In the genomic region with DNA sequence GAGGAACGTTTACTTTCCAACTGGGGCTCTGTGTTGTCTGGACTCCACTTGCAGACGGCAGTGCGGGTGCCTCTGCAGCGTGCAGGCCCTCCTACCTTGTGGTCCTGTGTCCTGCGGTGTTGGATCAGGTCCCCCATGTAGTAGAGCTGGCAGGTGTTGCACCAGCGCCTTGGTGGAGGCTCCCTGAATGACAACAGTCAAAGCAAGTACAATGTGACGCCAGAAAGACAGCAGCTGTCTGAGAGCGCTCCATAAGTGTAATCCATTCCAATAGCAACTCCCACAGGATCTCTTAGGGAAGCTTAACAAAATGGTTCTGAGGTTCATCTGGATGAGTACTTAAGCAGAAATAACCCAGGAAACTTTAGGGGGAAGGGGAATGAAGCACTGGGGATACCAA, we compare ENCODE assay signal across 16 cellular contexts. TPM values are rescaled to one million over a fixed set of nuclear protein-coding genes. Genes with fewer than 3 reads are reported as not detected.
"Had no signal": no experiment of that assay in that cellular context is flagged by ENCODE, and none has a peak within 500 bp of the region (broad histone marks: within the 10 kb centered on the region; RNA-seq: fewer than 3 reads in every experiment).

No MANE protein-coding gene starts in this region.

- ATAC-seq: activated CD8-positive, alpha-beta T cell treated with anti-CD3 and anti-CD28 coated beads for 36 hours; right cardiac atrium; upper lobe of right lung had no signal

- H3K4me3 ChIP-seq: cardiac muscle cell, coronary artery, testis, upper lobe of right lung had no signal

- H3K27me3 ChIP-seq: cardiac muscle cell, neutrophil, testis, upper lobe of right lung had no signal

- H3K27ac ChIP-seq: cardiac muscle cell, coronary artery, neutrophil, testis, upper lobe of right lung had no signal

- H3K9me3 ChIP-seq: neutrophil, testis, upper lobe of right lung had no signal

- DNase-seq: activated CD8-positive, alpha-beta memory T cell treated with anti-CD3 and anti-CD28 coated beads, Interleukin-2, amount 50 U/mL, for 48 hours; activated CD8-positive, alpha-beta T cell treated with anti-CD3 and anti-CD28 coated beads for 36 hours; activated naive CD4-positive, alpha-beta T cell treated with anti-CD3 and anti-CD28 coated beads for 36 hours; effector memory CD4-positive, alpha-beta T cell; hypothalamus; naive B cell; stimulated activated CD4-positive, alpha-beta T cell treated with anti-CD3 and anti-CD28 coated beads, Interleukin-12 subunit alpha, Interleukin-12 subunit beta, amount 100 ng/mL, for 4 hours; stimulated activated CD4-positive, alpha-beta T cell treated with anti-CD3 and anti-CD28 coated beads, Interleukin-2, amount 100 ng/mL, for 48 hours; stimulated activated naive CD4-positive, alpha-beta T cell treated with Interleukin-2 at 50 U/mL for 16 hours; T-helper 9 cell; testis; upper lobe of right lung had no signal

RNA-seq across cellular contexts. Expression of a gene that starts 20.7 kb away (rescaled TPM):
- total RNA-seq: activated CD8-positive, alpha-beta T cell treated with anti-CD3 and anti-CD28 coated beads for 36 hours; activated naive CD4-positive, alpha-beta T cell treated with anti-CD3 and anti-CD28 coated beads for 36 hours; cardiac muscle cell; right cardiac atrium; testis had no signal
- polyA plus RNA-seq: cardiac muscle cell had no signal
